Comparison of ENCODE assay signal across 1 cellular context in the genomic region with DNA sequence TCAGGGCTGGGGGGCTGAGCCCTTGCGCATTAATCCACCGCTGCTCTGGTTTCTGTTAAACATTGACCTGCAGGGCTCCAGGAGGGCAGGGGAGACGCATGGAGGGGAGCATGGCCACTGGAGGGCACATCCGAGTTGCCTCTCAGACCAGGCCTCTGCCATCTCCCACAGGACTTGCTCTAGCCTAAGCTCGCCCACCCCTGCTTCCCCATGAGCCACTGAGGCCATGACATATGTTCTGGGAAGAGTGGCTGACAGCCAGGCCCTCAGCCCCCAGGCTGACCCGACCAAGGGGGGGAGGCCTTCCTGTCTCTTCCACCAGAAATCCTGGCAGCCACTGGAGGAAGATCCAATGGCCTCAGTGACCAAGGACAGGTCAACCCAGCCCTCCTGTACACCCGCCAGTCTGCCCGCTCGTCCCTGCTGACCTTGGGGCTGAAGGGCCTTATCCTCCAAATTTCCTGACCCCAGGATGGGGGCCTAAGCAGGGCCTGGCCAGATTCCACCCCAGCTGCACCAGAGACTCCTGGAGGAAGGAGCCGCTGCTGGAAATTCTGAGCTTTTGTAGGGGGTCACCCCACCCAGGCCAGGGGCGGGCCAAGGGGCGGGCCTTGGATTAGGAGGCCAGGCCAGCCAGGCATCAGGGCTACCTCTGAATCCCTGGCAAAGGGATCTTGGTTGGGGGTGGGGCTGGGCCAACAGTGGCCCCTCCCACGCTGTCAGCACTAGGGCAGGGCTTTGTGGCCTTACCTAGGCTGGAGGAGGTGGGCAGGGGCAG.
A peak's percentile ranks its signal among the peaks of the same experiment; 100 is the strongest.
TF ChIP-seq lines count a peak whose summit lies in the region.

A gene with protein sequence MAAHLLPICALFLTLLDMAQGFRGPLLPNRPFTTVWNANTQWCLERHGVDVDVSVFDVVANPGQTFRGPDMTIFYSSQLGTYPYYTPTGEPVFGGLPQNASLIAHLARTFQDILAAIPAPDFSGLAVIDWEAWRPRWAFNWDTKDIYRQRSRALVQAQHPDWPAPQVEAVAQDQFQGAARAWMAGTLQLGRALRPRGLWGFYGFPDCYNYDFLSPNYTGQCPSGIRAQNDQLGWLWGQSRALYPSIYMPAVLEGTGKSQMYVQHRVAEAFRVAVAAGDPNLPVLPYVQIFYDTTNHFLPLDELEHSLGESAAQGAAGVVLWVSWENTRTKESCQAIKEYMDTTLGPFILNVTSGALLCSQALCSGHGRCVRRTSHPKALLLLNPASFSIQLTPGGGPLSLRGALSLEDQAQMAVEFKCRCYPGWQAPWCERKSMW (minus strand): TSS at position 537 of the 778 bp plus-strand sequence. CDS start 618 bp downstream, outside the sequence.

TF ChIP-seq in HepG2, 621 proteins besides CTCF, POLR2A, EP300 and RAD21 (continued from another document and continues in another):
- TF ChIP-seq, protein P1, sequence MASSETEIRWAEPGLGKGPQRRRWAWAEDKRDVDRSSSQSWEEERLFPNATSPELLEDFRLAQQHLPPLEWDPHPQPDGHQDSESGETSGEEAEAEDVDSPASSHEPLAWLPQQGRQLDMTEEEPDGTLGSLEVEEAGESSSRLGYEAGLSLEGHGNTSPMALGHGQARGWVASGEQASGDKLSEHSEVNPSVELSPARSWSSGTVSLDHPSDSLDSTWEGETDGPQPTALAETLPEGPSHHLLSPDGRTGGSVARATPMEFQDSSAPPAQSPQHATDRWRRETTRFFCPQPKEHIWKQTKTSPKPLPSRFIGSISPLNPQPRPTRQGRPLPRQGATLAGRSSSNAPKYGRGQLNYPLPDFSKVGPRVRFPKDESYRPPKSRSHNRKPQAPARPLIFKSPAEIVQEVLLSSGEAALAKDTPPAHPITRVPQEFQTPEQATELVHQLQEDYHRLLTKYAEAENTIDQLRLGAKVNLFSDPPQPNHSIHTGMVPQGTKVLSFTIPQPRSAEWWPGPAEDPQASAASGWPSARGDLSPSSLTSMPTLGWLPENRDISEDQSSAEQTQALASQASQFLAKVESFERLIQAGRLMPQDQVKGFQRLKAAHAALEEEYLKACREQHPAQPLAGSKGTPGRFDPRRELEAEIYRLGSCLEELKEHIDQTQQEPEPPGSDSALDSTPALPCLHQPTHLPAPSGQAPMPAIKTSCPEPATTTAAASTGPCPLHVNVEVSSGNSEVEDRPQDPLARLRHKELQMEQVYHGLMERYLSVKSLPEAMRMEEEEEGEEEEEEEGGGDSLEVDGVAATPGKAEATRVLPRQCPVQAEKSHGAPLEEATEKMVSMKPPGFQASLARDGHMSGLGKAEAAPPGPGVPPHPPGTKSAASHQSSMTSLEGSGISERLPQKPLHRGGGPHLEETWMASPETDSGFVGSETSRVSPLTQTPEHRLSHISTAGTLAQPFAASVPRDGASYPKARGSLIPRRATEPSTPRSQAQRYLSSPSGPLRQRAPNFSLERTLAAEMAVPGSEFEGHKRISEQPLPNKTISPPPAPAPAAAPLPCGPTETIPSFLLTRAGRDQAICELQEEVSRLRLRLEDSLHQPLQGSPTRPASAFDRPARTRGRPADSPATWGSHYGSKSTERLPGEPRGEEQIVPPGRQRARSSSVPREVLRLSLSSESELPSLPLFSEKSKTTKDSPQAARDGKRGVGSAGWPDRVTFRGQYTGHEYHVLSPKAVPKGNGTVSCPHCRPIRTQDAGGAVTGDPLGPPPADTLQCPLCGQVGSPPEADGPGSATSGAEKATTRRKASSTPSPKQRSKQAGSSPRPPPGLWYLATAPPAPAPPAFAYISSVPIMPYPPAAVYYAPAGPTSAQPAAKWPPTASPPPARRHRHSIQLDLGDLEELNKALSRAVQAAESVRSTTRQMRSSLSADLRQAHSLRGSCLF (CRISPR knock-in tag; IDR thresholded peaks at IDR 0.05; ENCODE audit: borderline replicate concordance) = no peak
- TF ChIP-seq IKZF4 (CRISPR knock-in tag; IDR thresholded peaks at IDR 0.05; ENCODE audit: borderline replicate concordance, low read depth, not compliant biosample characterization) = peak; percentile 51
- TF ChIP-seq, protein P2, sequence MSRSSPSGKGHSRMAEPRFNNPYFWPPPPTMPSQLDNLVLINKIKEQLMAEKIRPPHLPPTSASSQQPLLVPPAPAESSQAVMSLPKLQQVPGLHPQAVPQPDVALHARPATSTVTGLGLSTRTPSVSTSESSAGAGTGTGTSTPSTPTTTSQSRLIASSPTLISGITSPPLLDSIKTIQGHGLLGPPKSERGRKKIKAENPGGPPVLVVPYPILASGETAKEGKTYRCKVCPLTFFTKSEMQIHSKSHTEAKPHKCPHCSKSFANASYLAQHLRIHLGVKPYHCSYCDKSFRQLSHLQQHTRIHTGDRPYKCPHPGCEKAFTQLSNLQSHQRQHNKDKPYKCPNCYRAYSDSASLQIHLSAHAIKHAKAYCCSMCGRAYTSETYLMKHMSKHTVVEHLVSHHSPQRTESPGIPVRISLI (CRISPR knock-in tag; IDR thresholded peaks at IDR 0.05; ENCODE audit: borderline replicate concordance) = 0 out of 2 replicates have a peak, but pooled peaks have one; percentile 47
- TF ChIP-seq MYC (CRISPR knock-in tag; IDR thresholded peaks at IDR 0.05; ENCODE audit: borderline replicate concordance) = peak; percentile 86
- no peak; the same call in 1 of the 2 replicates for TF ChIP-seq THYN1 (CRISPR knock-in tag; IDR thresholded peaks at IDR 0.05; ENCODE audit: borderline replicate concordance, low read depth)
- no peak for TF ChIP-seq NFRKB (IDR thresholded peaks at IDR 0.05)
- TF ChIP-seq ZNF383 (CRISPR knock-in tag; IDR thresholded peaks at IDR 0.05; ENCODE audit: borderline replicate concordance) = no peak; the same call in 1 of the 2 replicates
- peak; percentile 88 for TF ChIP-seq ZFP82 (CRISPR knock-in tag; IDR thresholded peaks at IDR 0.05; ENCODE audit: borderline replicate concordance)
- TF ChIP-seq, protein P3, sequence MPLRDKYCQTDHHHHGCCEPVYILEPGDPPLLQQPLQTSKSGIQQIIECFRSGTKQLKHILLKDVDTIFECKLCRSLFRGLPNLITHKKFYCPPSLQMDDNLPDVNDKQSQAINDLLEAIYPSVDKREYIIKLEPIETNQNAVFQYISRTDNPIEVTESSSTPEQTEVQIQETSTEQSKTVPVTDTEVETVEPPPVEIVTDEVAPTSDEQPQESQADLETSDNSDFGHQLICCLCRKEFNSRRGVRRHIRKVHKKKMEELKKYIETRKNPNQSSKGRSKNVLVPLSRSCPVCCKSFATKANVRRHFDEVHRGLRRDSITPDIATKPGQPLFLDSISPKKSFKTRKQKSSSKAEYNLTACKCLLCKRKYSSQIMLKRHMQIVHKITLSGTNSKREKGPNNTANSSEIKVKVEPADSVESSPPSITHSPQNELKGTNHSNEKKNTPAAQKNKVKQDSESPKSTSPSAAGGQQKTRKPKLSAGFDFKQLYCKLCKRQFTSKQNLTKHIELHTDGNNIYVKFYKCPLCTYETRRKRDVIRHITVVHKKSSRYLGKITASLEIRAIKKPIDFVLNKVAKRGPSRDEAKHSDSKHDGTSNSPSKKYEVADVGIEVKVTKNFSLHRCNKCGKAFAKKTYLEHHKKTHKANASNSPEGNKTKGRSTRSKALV (CRISPR knock-in tag; IDR thresholded peaks at IDR 0.05) = 0 out of 2 replicates have a peak, but pooled peaks have one; percentile 2
- no peak for TF ChIP-seq ZNF264 (CRISPR knock-in tag; IDR thresholded peaks at IDR 0.05)
- peak; percentile 82 for TF ChIP-seq PHF8 (CRISPR knock-in tag; IDR thresholded peaks at IDR 0.05)
- TF ChIP-seq, protein P4, sequence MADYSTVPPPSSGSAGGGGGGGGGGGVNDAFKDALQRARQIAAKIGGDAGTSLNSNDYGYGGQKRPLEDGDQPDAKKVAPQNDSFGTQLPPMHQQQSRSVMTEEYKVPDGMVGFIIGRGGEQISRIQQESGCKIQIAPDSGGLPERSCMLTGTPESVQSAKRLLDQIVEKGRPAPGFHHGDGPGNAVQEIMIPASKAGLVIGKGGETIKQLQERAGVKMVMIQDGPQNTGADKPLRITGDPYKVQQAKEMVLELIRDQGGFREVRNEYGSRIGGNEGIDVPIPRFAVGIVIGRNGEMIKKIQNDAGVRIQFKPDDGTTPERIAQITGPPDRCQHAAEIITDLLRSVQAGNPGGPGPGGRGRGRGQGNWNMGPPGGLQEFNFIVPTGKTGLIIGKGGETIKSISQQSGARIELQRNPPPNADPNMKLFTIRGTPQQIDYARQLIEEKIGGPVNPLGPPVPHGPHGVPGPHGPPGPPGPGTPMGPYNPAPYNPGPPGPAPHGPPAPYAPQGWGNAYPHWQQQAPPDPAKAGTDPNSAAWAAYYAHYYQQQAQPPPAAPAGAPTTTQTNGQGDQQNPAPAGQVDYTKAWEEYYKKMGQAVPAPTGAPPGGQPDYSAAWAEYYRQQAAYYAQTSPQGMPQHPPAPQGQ (CRISPR knock-in tag; IDR thresholded peaks at IDR 0.05; ENCODE audit: borderline replicate concordance) = no peak
- TF ChIP-seq U2AF1 (optimal IDR thresholded peaks at IDR 0.05; ENCODE audit: low read depth, low read length) = no peak
- TF ChIP-seq YY1 (IDR thresholded peaks at IDR 0.05; ENCODE audit: insufficient read depth, insufficient replicate concordance, low read depth, low read length) = peak; percentile 34
- TF ChIP-seq RXRA (CRISPR knock-in tag; IDR thresholded peaks at IDR 0.05) = peak; percentile 58; the same call in 1 of the 2 replicates
- TF ChIP-seq, protein P5, sequence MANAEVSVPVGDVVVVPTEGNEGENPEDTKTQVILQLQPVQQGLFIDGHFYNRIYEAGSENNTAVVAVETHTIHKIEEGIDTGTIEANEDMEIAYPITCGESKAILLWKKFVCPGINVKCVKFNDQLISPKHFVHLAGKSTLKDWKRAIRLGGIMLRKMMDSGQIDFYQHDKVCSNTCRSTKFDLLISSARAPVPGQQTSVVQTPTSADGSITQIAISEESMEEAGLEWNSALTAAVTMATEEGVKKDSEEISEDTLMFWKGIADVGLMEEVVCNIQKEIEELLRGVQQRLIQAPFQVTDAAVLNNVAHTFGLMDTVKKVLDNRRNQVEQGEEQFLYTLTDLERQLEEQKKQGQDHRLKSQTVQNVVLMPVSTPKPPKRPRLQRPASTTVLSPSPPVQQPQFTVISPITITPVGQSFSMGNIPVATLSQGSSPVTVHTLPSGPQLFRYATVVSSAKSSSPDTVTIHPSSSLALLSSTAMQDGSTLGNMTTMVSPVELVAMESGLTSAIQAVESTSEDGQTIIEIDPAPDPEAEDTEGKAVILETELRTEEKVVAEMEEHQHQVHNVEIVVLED (CRISPR knock-in tag; IDR thresholded peaks at IDR 0.05; ENCODE audit: borderline replicate concordance) = peak; percentile 37
- peak; percentile 51; the same call in 1 of the 2 replicates for TF ChIP-seq MIER3 (CRISPR knock-in tag; IDR thresholded peaks at IDR 0.05; ENCODE audit: borderline replicate concordance)
- TF ChIP-seq KDM4B (CRISPR knock-in tag; IDR thresholded peaks at IDR 0.05) = 0 out of 2 replicates have a peak, but pooled peaks have one; percentile 28
- TF ChIP-seq, protein P6, sequence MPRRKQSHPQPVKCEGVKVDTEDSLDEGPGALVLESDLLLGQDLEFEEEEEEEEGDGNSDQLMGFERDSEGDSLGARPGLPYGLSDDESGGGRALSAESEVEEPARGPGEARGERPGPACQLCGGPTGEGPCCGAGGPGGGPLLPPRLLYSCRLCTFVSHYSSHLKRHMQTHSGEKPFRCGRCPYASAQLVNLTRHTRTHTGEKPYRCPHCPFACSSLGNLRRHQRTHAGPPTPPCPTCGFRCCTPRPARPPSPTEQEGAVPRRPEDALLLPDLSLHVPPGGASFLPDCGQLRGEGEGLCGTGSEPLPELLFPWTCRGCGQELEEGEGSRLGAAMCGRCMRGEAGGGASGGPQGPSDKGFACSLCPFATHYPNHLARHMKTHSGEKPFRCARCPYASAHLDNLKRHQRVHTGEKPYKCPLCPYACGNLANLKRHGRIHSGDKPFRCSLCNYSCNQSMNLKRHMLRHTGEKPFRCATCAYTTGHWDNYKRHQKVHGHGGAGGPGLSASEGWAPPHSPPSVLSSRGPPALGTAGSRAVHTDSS (CRISPR knock-in tag; conservative IDR thresholded peaks at IDR 0.05) = no peak
- TF ChIP-seq, protein P7, sequence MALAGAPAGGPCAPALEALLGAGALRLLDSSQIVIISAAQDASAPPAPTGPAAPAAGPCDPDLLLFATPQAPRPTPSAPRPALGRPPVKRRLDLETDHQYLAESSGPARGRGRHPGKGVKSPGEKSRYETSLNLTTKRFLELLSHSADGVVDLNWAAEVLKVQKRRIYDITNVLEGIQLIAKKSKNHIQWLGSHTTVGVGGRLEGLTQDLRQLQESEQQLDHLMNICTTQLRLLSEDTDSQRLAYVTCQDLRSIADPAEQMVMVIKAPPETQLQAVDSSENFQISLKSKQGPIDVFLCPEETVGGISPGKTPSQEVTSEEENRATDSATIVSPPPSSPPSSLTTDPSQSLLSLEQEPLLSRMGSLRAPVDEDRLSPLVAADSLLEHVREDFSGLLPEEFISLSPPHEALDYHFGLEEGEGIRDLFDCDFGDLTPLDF (CRISPR knock-in tag; IDR thresholded peaks at IDR 0.05) = no peak
- no peak for TF ChIP-seq ZNF7 (CRISPR knock-in tag; IDR thresholded peaks at IDR 0.05)
- no peak for TF ChIP-seq ZNF557 (CRISPR knock-in tag; IDR thresholded peaks at IDR 0.05)
- TF ChIP-seq, protein P8, sequence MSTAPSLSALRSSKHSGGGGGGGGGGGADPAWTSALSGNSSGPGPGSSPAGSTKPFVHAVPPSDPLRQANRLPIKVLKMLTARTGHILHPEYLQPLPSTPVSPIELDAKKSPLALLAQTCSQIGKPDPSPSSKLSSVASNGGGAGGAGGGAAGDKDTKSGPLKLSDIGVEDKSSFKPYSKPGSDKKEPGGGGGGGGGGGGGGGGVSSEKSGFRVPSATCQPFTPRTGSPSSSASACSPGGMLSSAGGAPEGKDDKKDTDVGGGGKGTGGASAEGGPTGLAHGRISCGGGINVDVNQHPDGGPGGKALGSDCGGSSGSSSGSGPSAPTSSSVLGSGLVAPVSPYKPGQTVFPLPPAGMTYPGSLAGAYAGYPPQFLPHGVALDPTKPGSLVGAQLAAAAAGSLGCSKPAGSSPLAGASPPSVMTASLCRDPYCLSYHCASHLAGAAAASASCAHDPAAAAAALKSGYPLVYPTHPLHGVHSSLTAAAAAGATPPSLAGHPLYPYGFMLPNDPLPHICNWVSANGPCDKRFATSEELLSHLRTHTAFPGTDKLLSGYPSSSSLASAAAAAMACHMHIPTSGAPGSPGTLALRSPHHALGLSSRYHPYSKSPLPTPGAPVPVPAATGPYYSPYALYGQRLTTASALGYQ (CRISPR knock-in tag; IDR thresholded peaks at IDR 0.05) = peak; percentile 49
- peak; percentile 77; the same call in 1 of the 2 replicates for TF ChIP-seq GATA4 (IDR thresholded peaks at IDR 0.05; ENCODE audit: borderline replicate concordance, low read depth)
- TF ChIP-seq KLF16 (CRISPR knock-in tag; IDR thresholded peaks at IDR 0.05) = peak in 1 of 2 experiments; percentile 59; a peak in 2 of 4 replicates
